Comparison of ENCODE assay signal across 21 cellular contexts in the genomic region with DNA sequence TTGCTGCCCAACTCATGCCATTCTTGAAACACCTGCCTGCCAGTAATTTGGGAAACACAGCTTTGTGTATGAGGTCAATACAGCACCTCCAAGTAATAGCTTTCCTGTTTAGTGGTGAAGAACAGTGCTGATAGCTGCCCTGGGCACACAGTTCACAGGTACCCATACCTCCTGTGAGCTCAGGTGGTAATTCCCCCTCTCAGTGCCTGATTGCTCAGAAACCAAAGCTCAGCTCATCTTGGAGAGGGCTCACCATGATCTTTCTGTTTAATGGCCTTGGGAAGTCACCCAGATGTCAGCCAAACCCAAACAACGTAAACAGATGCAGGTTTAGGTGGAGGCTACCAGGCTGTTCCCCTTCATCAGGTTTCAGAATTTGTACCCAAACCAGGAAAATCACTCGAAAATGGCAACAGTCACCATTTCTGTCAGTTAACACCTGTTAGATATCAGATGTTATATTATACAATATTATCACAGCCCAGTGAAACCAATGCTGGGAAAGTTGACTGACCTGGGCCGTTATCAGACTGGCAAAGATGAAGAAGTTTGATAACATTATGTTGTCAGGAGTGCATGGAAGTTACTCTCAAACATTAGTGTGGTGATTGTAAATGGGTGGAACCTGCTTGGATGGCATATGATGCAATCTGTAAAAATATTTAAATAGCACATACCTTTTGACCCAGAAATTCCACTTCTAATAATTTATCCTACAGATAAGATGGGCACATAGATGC. TPM values are rescaled to one million over a fixed set of nuclear protein-coding genes. Genes with fewer than 3 reads are reported as not detected.
"Had no signal": no experiment of that assay in that cellular context is flagged by ENCODE, and none has a peak within 500 bp of the region (broad histone marks: within the 10 kb centered on the region; RNA-seq: fewer than 3 reads in every experiment).

No MANE protein-coding gene starts in this region.

- H3K4me1 Mint-ChIP-seq: memory B cell, mesothelial cell of epicardium, naive B cell, nephron had no signal

- DNase-seq: effector CD4-positive, alpha-beta T cell; gastrocnemius medialis; islet precursor cell; left lung; lower lobe of right lung; naive B cell; psoas muscle; retina; sigmoid colon; stimulated activated CD4-positive, alpha-beta T cell treated with anti-CD3 and anti-CD28 coated beads, Interleukin-12 subunit alpha, Interleukin-12 subunit beta, amount 100 ng/mL, for 4 hours; stimulated activated naive CD4-positive, alpha-beta T cell; stomach; substantia nigra; transverse colon had no signal

- H3K4me1 ChIP-seq: gastrocnemius medialis, left lung, lower lobe of right lung, psoas muscle had no signal

- H3K4me3 Mint-ChIP-seq: memory B cell, mesothelial cell of epicardium, naive B cell, nephron had no signal

- H3K4me3 ChIP-seq: coronary artery, gastrocnemius medialis, left lung, lower lobe of right lung, psoas muscle, sigmoid colon, skin epidermis, stomach, thoracic aorta, transverse colon had no signal

- H3K27me3 ChIP-seq: gastrocnemius medialis, left lung, sigmoid colon, stomach, transverse colon had no signal

- H3K9me3 ChIP-seq: gastrocnemius medialis, left lung, lower lobe of right lung, psoas muscle, sigmoid colon, stomach, thoracic aorta, transverse colon had no signal

- ATAC-seq: gastrocnemius medialis, left lung, lower lobe of right lung, psoas muscle had no signal

- H3K36me3 Mint-ChIP-seq: memory B cell, mesothelial cell of epicardium, naive B cell had no signal

- H3K36me3 ChIP-seq: gastrocnemius medialis, left lung, lower lobe of right lung, sigmoid colon, stomach, thoracic aorta, transverse colon had no signal

- H3K27ac ChIP-seq: coronary artery, gastrocnemius medialis, left lung, lower lobe of right lung, psoas muscle, skin epidermis, stomach, thoracic aorta had no signal

- H3K27ac Mint-ChIP-seq: memory B cell, mesothelial cell of epicardium, naive B cell, nephron had no signal

- H3K9me3 Mint-ChIP-seq: memory B cell, mesothelial cell of epicardium, naive B cell, nephron had no signal

RNA-seq across cellular contexts. Expression of gene VSTM5, which starts 18.9 kb away (rescaled TPM):
- total RNA-seq: chondrocyte, gastrocnemius medialis, lower lobe of right lung, mesothelial cell of epicardium, thoracic aorta had no signal
